In the genomic region with DNA sequence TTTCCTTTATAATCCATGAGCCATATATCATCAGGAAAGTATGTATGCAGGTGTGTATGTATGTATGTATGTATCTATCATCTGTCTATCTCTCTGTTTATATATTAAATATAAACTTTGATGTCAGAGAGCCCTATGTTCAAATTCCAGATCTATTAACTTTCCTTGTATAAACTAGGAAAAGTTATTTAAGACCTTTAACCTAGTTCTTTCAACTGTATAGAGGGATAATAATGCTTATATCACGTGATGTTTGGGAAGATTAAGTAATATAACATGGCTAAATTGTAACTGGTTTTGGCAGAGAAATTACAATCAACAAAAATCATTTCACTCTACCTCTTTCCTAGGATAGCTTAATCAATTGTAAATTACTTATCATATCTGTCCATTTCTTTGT, we compare ENCODE assay signal across 19 cellular contexts.
"Had no signal": no experiment of that assay in that cellular context is flagged by ENCODE, and none has a peak within 500 bp of the region (broad histone marks: within the 10 kb centered on the region; RNA-seq: fewer than 3 reads in every experiment).

No MANE protein-coding gene starts in this region.

- H3K27ac ChIP-seq: esophagus muscularis mucosa, gastroesophageal sphincter, neural progenitor cell, ovary, right atrium auricular region, suprapubic skin, thyroid gland, vagina had no signal

- H3K36me3 Mint-ChIP-seq: immature natural killer cell; natural killer cell treated with Interleukin-12 subunit alpha and Interleukin-12 subunit beta and Interleukin-15 and Interleukin-18, amount 100 ng/mL, for 72 hours; neural progenitor cell; stimulated activated effector memory CD8-positive, alpha-beta T cell treated with anti-CD3 and anti-CD28 coated beads, Interleukin-12 subunit alpha, Interleukin-12 subunit beta, amount 100 ng/mL, for 72 hours; type B pancreatic cell had no signal

- H3K4me1 ChIP-seq: gastroesophageal sphincter, neural progenitor cell, right atrium auricular region, thyroid gland, vagina had no signal

- DNase-seq: effector memory CD4-positive, alpha-beta T cell; glutamatergic neuron; immature natural killer cell; nucleus accumbens; ovary; stimulated activated CD4-positive, alpha-beta T cell treated with anti-CD3 and anti-CD28 coated beads, Interleukin-4, amount 100 ng/mL, for 1 hour; stimulated activated CD8-positive, alpha-beta memory T cell treated with anti-CD3 and anti-CD28 coated beads, Interleukin-4, amount 100 ng/mL, for 48 hours; stimulated activated naive CD8-positive, alpha-beta T cell treated with anti-CD3 and anti-CD28 coated beads, Interleukin-15, Interleukin-2, amounts not matched to agents 100 U/mL and 50 U/mL, for 24 hours; thyroid gland had no signal

- H3K9me3 ChIP-seq: esophagus muscularis mucosa, gastroesophageal sphincter, ovary, right atrium auricular region, suprapubic skin, thyroid gland, vagina had no signal

- H3K9me3 Mint-ChIP-seq: neural progenitor cell had no signal

- H3K4me2 ChIP-seq: neural progenitor cell, smooth muscle cell had no signal

- H3K4me1 Mint-ChIP-seq: immature natural killer cell; stimulated activated effector memory CD8-positive, alpha-beta T cell treated with anti-CD3 and anti-CD28 coated beads, Interleukin-12 subunit alpha, Interleukin-12 subunit beta, amount 100 ng/mL, for 72 hours had no signal

- ATAC-seq: gastroesophageal sphincter; natural killer cell treated with Interleukin-12 subunit alpha and Interleukin-12 subunit beta and Interleukin-15 and Interleukin-18, amount 100 ng/mL, for 72 hours; stimulated activated effector memory CD8-positive, alpha-beta T cell treated with anti-CD3 and anti-CD28 coated beads, Interleukin-12 subunit alpha, Interleukin-12 subunit beta, amount 100 ng/mL, for 72 hours; stimulated activated naive CD8-positive, alpha-beta T cell treated with anti-CD3 and anti-CD28 coated beads, Interleukin-15, Interleukin-2, amounts not matched to agents 100 U/mL and 50 U/mL, for 24 hours had no signal

- H3K27me3 ChIP-seq: esophagus muscularis mucosa, gastroesophageal sphincter, neural progenitor cell, ovary, right atrium auricular region, suprapubic skin, thyroid gland, vagina had no signal

- H3K36me3 ChIP-seq: esophagus muscularis mucosa, gastroesophageal sphincter, neural progenitor cell, ovary, right atrium auricular region, suprapubic skin, thyroid gland, vagina had no signal

- H2AFZ ChIP-seq: neural progenitor cell had no signal

- H3K27ac Mint-ChIP-seq: immature natural killer cell; natural killer cell treated with Interleukin-12 subunit alpha and Interleukin-12 subunit beta and Interleukin-15 and Interleukin-18, amount 100 ng/mL, for 72 hours; neural progenitor cell; stimulated activated effector memory CD8-positive, alpha-beta T cell treated with anti-CD3 and anti-CD28 coated beads, Interleukin-12 subunit alpha, Interleukin-12 subunit beta, amount 100 ng/mL, for 72 hours had no signal

- H3K4me3 ChIP-seq: esophagus muscularis mucosa, gastroesophageal sphincter, neural progenitor cell, ovary, right atrium auricular region, smooth muscle cell, suprapubic skin, thyroid gland, vagina had no signal

- H3K4me3 Mint-ChIP-seq: immature natural killer cell; natural killer cell treated with Interleukin-12 subunit alpha and Interleukin-12 subunit beta and Interleukin-15 and Interleukin-18, amount 100 ng/mL, for 72 hours; neural progenitor cell; stimulated activated effector memory CD8-positive, alpha-beta T cell treated with anti-CD3 and anti-CD28 coated beads, Interleukin-12 subunit alpha, Interleukin-12 subunit beta, amount 100 ng/mL, for 72 hours; type B pancreatic cell had no signal

- H3K27me3 Mint-ChIP-seq: natural killer cell treated with Interleukin-12 subunit alpha and Interleukin-12 subunit beta and Interleukin-15 and Interleukin-18, amount 100 ng/mL, for 72 hours; type B pancreatic cell had no signal

- H3K9ac ChIP-seq: neural progenitor cell had no signal
